In genomic region chr1:32249831-32250525, GRCh38 we compare ENCODE assay signal across 8 cellular contexts. TPM values are rescaled to one million over a fixed set of nuclear protein-coding genes. Genes with fewer than 3 reads are reported as not detected.
DNase-seq lines count a peak whose midpoint lies in the region; ATAC-seq and TF ChIP-seq lines count a peak whose summit lies in the region.

No MANE protein-coding gene starts in this region.

- no peaks in the 10 kb centered on the region for H3K9me3 Mint-ChIP-seq in activated naive CD8-positive, alpha-beta T cell treated with anti-CD3 and anti-CD28 coated beads, Interleukin-2, amount 10 ng/mL, durations not matched to agents 7 days and 5 days

- peak overlapping the region; percentile 99 for H3K4me3 Mint-ChIP-seq in activated naive CD8-positive, alpha-beta T cell treated with anti-CD3 and anti-CD28 coated beads, Interleukin-2, amount 10 ng/mL, durations not matched to agents 7 days and 5 days

- H3K27ac ChIP-seq in mesodermal cell (ENCODE audit: low read depth, low read length, severe bottlenecking) (peak overlapping the region; percentile 71), stomach (peak overlapping the region; percentile 2 to 85 (median 75))

- intact Hi-C loops in stomach (cut with DNase I; ENCODE audit: low total_unique reads) = no loop called here

- H3K36me3 Mint-ChIP-seq in activated naive CD8-positive, alpha-beta T cell treated with anti-CD3 and anti-CD28 coated beads, Interleukin-2, amount 10 ng/mL, durations not matched to agents 7 days and 5 days = peaks cover 33% of the 10 kb centered on the region

- ATAC-seq in GM18511 (IDR thresholded peaks at IDR 0.05; ENCODE audit: unreplicated experiment) = peak; percentile 67
- peak; percentile 62 for ATAC-seq in HG02885 (IDR thresholded peaks at IDR 0.05; ENCODE audit: poor library complexity, unreplicated experiment)
- peak; percentile 69 for ATAC-seq in activated naive CD8-positive, alpha-beta T cell treated with anti-CD3 and anti-CD28 coated beads, Interleukin-2, amount 10 ng/mL, durations not matched to agents 7 days and 5 days (ENCODE audit: low read depth)

- no peak for TF ChIP-seq EP300 in stomach (IDR thresholded peaks at IDR 0.05)

- H3K9me3 ChIP-seq in mesodermal cell (ENCODE audit: control insufficient read depth, low read length) (no peaks in the 10 kb centered on the region), stomach (no peaks in the 10 kb centered on the region)

- peak overlapping the region; percentile 99 for H3K27ac Mint-ChIP-seq in activated naive CD8-positive, alpha-beta T cell treated with anti-CD3 and anti-CD28 coated beads, Interleukin-2, amount 10 ng/mL, durations not matched to agents 7 days and 5 days

- no peaks in the 10 kb centered on the region for H3K27me3 Mint-ChIP-seq in activated naive CD8-positive, alpha-beta T cell treated with anti-CD3 and anti-CD28 coated beads, Interleukin-2, amount 10 ng/mL, durations not matched to agents 7 days and 5 days

- H3K36me3 ChIP-seq in mesodermal cell (ENCODE audit: control insufficient read depth, insufficient read depth, low read length) (no peaks in the 10 kb centered on the region), stomach (no peaks in the 10 kb centered on the region)

- H3K27me3 ChIP-seq in stomach = no peaks in the 10 kb centered on the region

- no peak overlapping the region for H3K4me3 ChIP-seq in mesodermal cell (ENCODE audit: extremely low read depth, insufficient read depth, low read length, poor library complexity, severe bottlenecking)
- no peak overlapping the region for H3K4me3 ChIP-seq in stomach

- H3K4me1 ChIP-seq in mesodermal cell (ENCODE audit: control insufficient read depth, insufficient read depth, low read length, poor library complexity, severe bottlenecking) (peaks cover 14% of the 10 kb centered on the region), stomach (peaks cover 12 to 43% (median 18%) of the 10 kb centered on the region in 4 donors)

- POLR2A ChIA-PET in activated naive CD8-positive, alpha-beta T cell treated with anti-CD3 and anti-CD28 coated beads, Interleukin-2, amount 10 ng/mL, durations not matched to agents 7 days and 5 days (lab: Charles Lee) = interaction anchor here (0.9 to 7.2 kb wide), 21 partner anchors 11 to 377 kb away, joined by 3 to 183 read pairs (median 5); partner anchors contain the start of genes BSDC1, CCDC28B, HDAC1 and KPNA6

- WGBS in mesodermal cell (ENCODE audit: insufficient coverage in 2 of 2), 2 experiments = 83% methylated on average over 8 to 9 of the region's 9 CpGs
- 54 to 77% (median 64%) methylated on average over 9 of the region's 9 CpGs for WGBS in stomach, 5 donors

- H3K4me1 Mint-ChIP-seq in activated naive CD8-positive, alpha-beta T cell treated with anti-CD3 and anti-CD28 coated beads, Interleukin-2, amount 10 ng/mL, durations not matched to agents 7 days and 5 days = peaks cover 50% of the 10 kb centered on the region

- DNase-seq in SKM-1 (lab: John Stamatoyannopoulos, UW; ENCODE audit: unreplicated experiment) (peak; percentile 66), stomach (peak; percentile 52), midbrain (lab: John Stamatoyannopoulos, UW) (no peak), COLO829 (ENCODE audit: low spot score) (no peak)
- peak; percentile 80 for DNase-seq in activated naive CD8-positive, alpha-beta T cell treated with anti-CD3 and anti-CD28 coated beads, Interleukin-2, amount 10 ng/mL, durations not matched to agents 7 days and 5 days

- no peak for TF ChIP-seq POLR2A in stomach (IDR thresholded peaks at IDR 0.05)

- TF ChIP-seq CTCF in stomach (IDR thresholded peaks at IDR 0.05) = no peak

RNA-seq across cellular contexts. Expression of gene LCK, which starts 1.1 kb away (rescaled TPM):
- total RNA-seq in activated naive CD8-positive, alpha-beta T cell treated with anti-CD3 and anti-CD28 coated beads, Interleukin-2, amount 10 ng/mL, durations not matched to agents 7 days and 5 days = 100 to 1,000 TPM; 460 to 472 TPM
- not detected for polyA plus RNA-seq in mesodermal cell (2013, experiment 1 of 2)
- polyA plus RNA-seq in mesodermal cell (2013, experiment 2 of 2) = not detected
- total RNA-seq in stomach = 1 to 10 TPM in 4 of 5 donors, under 1 TPM in 1; 0.58 to 6.4 (median 2.0) TPM
- polyA plus RNA-seq in stomach = 1 to 10 TPM; 1.5 to 4.1 (median 2.3) TPM

RNA-seq across cellular contexts. Expression of gene FAM167B, which starts 3.0 kb away (rescaled TPM):
- total RNA-seq in activated naive CD8-positive, alpha-beta T cell treated with anti-CD3 and anti-CD28 coated beads, Interleukin-2, amount 10 ng/mL, durations not matched to agents 7 days and 5 days = 1 to 10 TPM in 1 of 2 experiments, under 1 TPM in 1; 0.88 to 1.1 TPM
- polyA plus RNA-seq in mesodermal cell (2013, experiment 1 of 2) = 0.55 TPM
- polyA plus RNA-seq in mesodermal cell (2013, experiment 2 of 2) = 0.96 TPM
- total RNA-seq in stomach = 10 to 100 TPM in 1 of 5 donors, 1 to 10 TPM in 1, not detected in 3; 1.6 to 36.8 TPM
- polyA plus RNA-seq in stomach = 1 to 10 TPM; 3.6 to 7.1 (median 4.7) TPM

RNA-seq across cellular contexts. Expression of gene EIF3I, which starts 27.8 kb away (rescaled TPM):
- 100 to 1,000 TPM; 123 to 130 TPM for total RNA-seq in activated naive CD8-positive, alpha-beta T cell treated with anti-CD3 and anti-CD28 coated beads, Interleukin-2, amount 10 ng/mL, durations not matched to agents 7 days and 5 days
- polyA plus RNA-seq in mesodermal cell (2013, experiment 1 of 2) = 240 TPM
- polyA plus RNA-seq in mesodermal cell (2013, experiment 2 of 2) = 222 TPM
- 100 to 1,000 TPM in 2 of 5 donors, 10 to 100 TPM in 3; 21.1 to 444 (median 90.1) TPM for total RNA-seq in stomach
- 100 to 1,000 TPM; 180 to 245 (median 198) TPM for polyA plus RNA-seq in stomach

RNA-seq across cellular contexts. Expression of gene TMEM234, which starts 27.8 kb away (rescaled TPM):
- total RNA-seq in activated naive CD8-positive, alpha-beta T cell treated with anti-CD3 and anti-CD28 coated beads, Interleukin-2, amount 10 ng/mL, durations not matched to agents 7 days and 5 days = 10 to 100 TPM; 15.7 to 16.5 TPM
- polyA plus RNA-seq in mesodermal cell (2013, experiment 1 of 2) = 10.3 TPM
- polyA plus RNA-seq in mesodermal cell (2013, experiment 2 of 2) = 9.6 TPM
- 100 to 1,000 TPM in 1 of 5 donors, 10 to 100 TPM in 4; 19.1 to 169 (median 27.1) TPM for total RNA-seq in stomach
- 10 to 100 TPM; 11.6 to 14.3 (median 13.4) TPM for polyA plus RNA-seq in stomach

RNA-seq across cellular contexts. Expression of gene DCDC2B, which starts 41.1 kb away (rescaled TPM):
- total RNA-seq in activated naive CD8-positive, alpha-beta T cell treated with anti-CD3 and anti-CD28 coated beads, Interleukin-2, amount 10 ng/mL, durations not matched to agents 7 days and 5 days = under 1 TPM; 0.17 to 0.22 TPM
- not detected for polyA plus RNA-seq in mesodermal cell (2013, experiment 1 of 2)
- polyA plus RNA-seq in mesodermal cell (2013, experiment 2 of 2) = not detected
- total RNA-seq in stomach = not detected
- not detected for polyA plus RNA-seq in stomach

Comparison
In these comparisons a context has a peak if more than half of its experiments do, and no peak if none do; other contexts are left out.
1. DNase-seq: peak in SKM-1 (single experiment), activated naive CD8-positive, alpha-beta T cell treated with anti-CD3 and anti-CD28 coated beads, Interleukin-2, amount 10 ng/mL, durations not matched to agents 7 days and 5 days (single experiment) and stomach (single experiment); none in midbrain (single experiment) and COLO829 (single experiment).
2. RNA of gene LCK, which starts 1.1 kb away (total RNA-seq): 460 to 472 TPM in activated naive CD8-positive, alpha-beta T cell treated with anti-CD3 and anti-CD28 coated beads, Interleukin-2, amount 10 ng/mL, durations not matched to agents 7 days and 5 days; 0.58 to 6.4 TPM in stomach; every median in the first group is over 10 times any median in the second.
3. Peak in every context shown above with its lines, with median percentiles within 50 percentile points of each other: ATAC-seq.